ENCODE assay signal across 23 cellular contexts in genomic region chr3:12190221-12190807, GRCh38.
"Had no signal": no experiment of that assay in that cellular context is flagged by ENCODE, and none has a peak within 500 bp of the region (broad histone marks: within the 10 kb centered on the region; RNA-seq: fewer than 3 reads in every experiment).

No MANE protein-coding gene starts in this region.

- H3K36me3 ChIP-seq: brain microvascular endothelial cell, colonic mucosa, gastroesophageal sphincter, heart right ventricle, left ventricle myocardium inferior, tibial nerve, uterus had no signal

- DNase-seq: activated CD4-positive, alpha-beta T cell treated with anti-CD3 and anti-CD28 coated beads for 48 hours; activated CD8-positive, alpha-beta memory T cell treated with anti-CD3 and anti-CD28 coated beads for 24 hours; activated CD8-positive, alpha-beta memory T cell treated with anti-CD3 and anti-CD28 coated beads, Interleukin-2, amount 50 U/mL, for 48 hours; activated T-cell treated with anti-CD3 and anti-CD28 coated beads, Interleukin-2, amount 50 U/mL, for 48 hours; aorta; brain microvascular endothelial cell; colonic mucosa; erythroblast; heart right ventricle; immature natural killer cell; kidney glomerular epithelial cell; left ventricle myocardium inferior; SK-N-SH; stimulated activated CD4-positive, alpha-beta T cell treated with anti-CD3 and anti-CD28 coated beads, Interleukin-4, amount 100 ng/mL, for 24 hours; stimulated activated naive CD4-positive, alpha-beta T cell; substantia nigra; uterus had no signal

- H3K4me3 ChIP-seq: colonic mucosa, gastroesophageal sphincter, heart right ventricle, left ventricle myocardium inferior, tibial nerve, uterus had no signal

- H3K4me3 Mint-ChIP-seq: central memory CD8-positive, alpha-beta T cell; immature natural killer cell; WTC11 had no signal

- H3K36me3 Mint-ChIP-seq: immature natural killer cell, WTC11 had no signal

- H3K27ac ChIP-seq: brain microvascular endothelial cell, colonic mucosa, gastroesophageal sphincter, left ventricle myocardium inferior, parathyroid adenoma, tibial nerve, uterus had no signal

- H3K9me3 ChIP-seq: colonic mucosa, gastroesophageal sphincter, heart right ventricle, left ventricle myocardium inferior, SK-N-SH, tibial nerve, uterus had no signal

- H3K9me3 Mint-ChIP-seq: central memory CD8-positive, alpha-beta T cell; immature natural killer cell; WTC11 had no signal

- ATAC-seq: gastroesophageal sphincter, heart right ventricle, sciatic nerve, WTC11 had no signal

- H3K27ac Mint-ChIP-seq: immature natural killer cell, WTC11 had no signal
